Comparison of ENCODE assay signal across 1 cellular context in the genomic region with DNA sequence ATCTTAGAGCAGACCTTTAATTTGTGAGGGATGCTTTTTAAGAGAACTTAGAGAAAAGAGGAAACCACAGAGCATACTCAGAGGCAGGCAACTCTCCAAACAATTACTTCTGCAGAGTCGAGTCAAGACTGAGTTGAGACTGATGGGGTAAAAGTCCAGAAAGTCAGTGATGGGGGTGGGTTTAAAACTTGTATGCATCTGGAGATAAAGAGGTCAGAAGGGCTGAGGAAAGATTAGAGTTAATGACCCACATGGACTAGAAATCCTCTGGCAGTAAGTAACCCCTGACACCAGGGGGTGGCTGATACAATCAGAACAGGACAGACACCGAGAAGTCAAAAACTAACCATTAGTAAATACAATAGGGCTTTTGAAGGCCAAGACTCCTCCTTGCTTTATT.
TF ChIP-seq lines count a peak whose summit lies in the region.

No MANE protein-coding gene starts in this region.

TF ChIP-seq in H1, 55 proteins besides CTCF, POLR2A, EP300 and RAD21 (continued from another document):
- TF ChIP-seq CBX5 (IDR thresholded peaks at IDR 0.05; ENCODE audit: low read depth, low read length): no peak
- no peak for TF ChIP-seq EZH2 (IDR thresholded peaks at IDR 0.05; ENCODE audit: low read depth, low read length, severe bottlenecking)
- no peak for TF ChIP-seq SP1 (IDR thresholded peaks at IDR 0.05; ENCODE audit: low read depth, low read length)
- no peak for TF ChIP-seq PHF8 (conservative IDR thresholded peaks at IDR 0.05; ENCODE audit: low read depth, low read length)
- no peak for TF ChIP-seq TAF7 (optimal IDR thresholded peaks at IDR 0.05; ENCODE audit: borderline replicate concordance, low read depth, low read length)
- TF ChIP-seq TBP (IDR thresholded peaks at IDR 0.05; ENCODE audit: low read depth, low read length): no peak
- no peak for TF ChIP-seq JUN (IDR thresholded peaks at IDR 0.05; ENCODE audit: low read depth, low read length)
- no peak for TF ChIP-seq POLR2AphosphoS5 (IDR thresholded peaks at IDR 0.05; ENCODE audit: low read depth, low read length)
- no peak for TF ChIP-seq GABPA (IDR thresholded peaks at IDR 0.05; ENCODE audit: borderline replicate concordance, insufficient read depth, low read length)
- TF ChIP-seq SIX5 (IDR thresholded peaks at IDR 0.05; ENCODE audit: low read depth, low read length): no peak
- TF ChIP-seq MAFK (IDR thresholded peaks at IDR 0.05; ENCODE audit: low read depth, low read length): no peak
- no peak for TF ChIP-seq CHD2 (IDR thresholded peaks at IDR 0.05; ENCODE audit: low read length)
- no peak for TF ChIP-seq TEAD4 (IDR thresholded peaks at IDR 0.05; ENCODE audit: low read depth, low read length)
- TF ChIP-seq NANOG (IDR thresholded peaks at IDR 0.05; ENCODE audit: insufficient read depth, low read depth, low read length, poor library complexity, severe bottlenecking): no peak
